In the genomic region with DNA sequence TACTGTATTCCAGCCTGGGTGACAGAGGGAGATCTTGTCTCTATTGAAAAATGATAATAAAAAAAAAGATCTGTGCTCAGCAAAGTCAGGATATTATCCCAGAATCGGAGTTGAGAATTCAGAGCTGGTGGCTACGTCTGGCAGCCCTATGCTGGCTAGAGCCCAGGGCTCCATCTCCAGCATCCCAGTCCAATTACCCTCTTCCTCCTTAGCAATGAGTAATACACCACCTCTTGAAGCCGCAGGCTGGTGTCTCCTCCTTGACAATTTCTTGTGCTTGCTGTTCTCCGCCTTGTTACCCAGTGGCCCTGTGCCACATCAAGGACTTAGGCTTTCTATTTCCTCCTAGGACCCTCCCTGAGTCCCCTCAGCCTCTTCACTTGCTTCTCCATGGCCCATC, we compare ENCODE assay signal across 25 cellular contexts.
"Had no signal": no experiment of that assay in that cellular context is flagged by ENCODE, and none has a peak within 500 bp of the region (broad histone marks: within the 10 kb centered on the region; RNA-seq: fewer than 3 reads in every experiment).

No MANE protein-coding gene starts in this region.

- H3K4me1 ChIP-seq: lower lobe of right lung, neural progenitor cell, pancreas, stomach had no signal

- H3K27me3 ChIP-seq: heart left ventricle, neural progenitor cell, pancreas, sigmoid colon, stomach had no signal

- H3K36me3 Mint-ChIP-seq: activated naive CD4-positive, alpha-beta T cell treated with anti-CD3 and anti-CD28 coated beads, Interleukin-2, amount 50 U/mL, for 72 hours; brain; mesothelial cell of epicardium; neural progenitor cell; WTC11 had no signal

- ATAC-seq: activated naive CD4-positive, alpha-beta T cell treated with anti-CD3 and anti-CD28 coated beads, Interleukin-2, amount 50 U/mL, for 72 hours; activated T-cell treated with anti-CD3 and anti-CD28 coated beads, Interleukin-2, amount 50 U/mL, for 4 hours; heart left ventricle; left cardiac atrium; pancreas; WTC11 had no signal

- H3K4me3 Mint-ChIP-seq: activated CD4-positive, alpha-beta memory T cell treated with anti-CD3 and anti-CD28 coated beads, Interleukin-2, amount 10 ng/mL, durations not matched to agents 7 days and 5 days; activated T-cell treated with anti-CD3 and anti-CD28 coated beads, Interleukin-2, amount 50 U/mL, for 4 hours; brain; central memory CD8-positive, alpha-beta T cell; mesothelial cell of epicardium; neural progenitor cell; WTC11 had no signal

- H3K4me3 ChIP-seq: heart left ventricle, lower lobe of right lung, neural progenitor cell, pancreas, sigmoid colon, stomach, thoracic aorta had no signal

- DNase-seq: activated CD4-positive, alpha-beta memory T cell treated with anti-CD3 and anti-CD28 coated beads, Interleukin-2, amount 10 ng/mL, durations not matched to agents 7 days and 5 days; activated CD4-positive, alpha-beta T cell treated with anti-CD3 and anti-CD28 coated beads for 4 hours; activated effector memory CD4-positive, alpha-beta T cell treated with Interleukin-2 at 50 U/mL for 16 hours; activated T-cell treated with anti-CD3 and anti-CD28 coated beads, Interleukin-2, amount 50 U/mL, for 4 hours; amygdala; cortex of kidney; effector CD4-positive, alpha-beta T cell; heart left ventricle; left cardiac atrium; lower lobe of right lung; pancreas; sigmoid colon; stimulated activated CD4-positive, alpha-beta T cell treated with anti-CD3 and anti-CD28 coated beads, Interleukin-1b, Interleukin-23, amount 100 ng/mL, for 48 hours; stomach; T-helper 2 cell had no signal

- H3K4me2 ChIP-seq: neural progenitor cell had no signal

- H3K27ac Mint-ChIP-seq: activated CD4-positive, alpha-beta memory T cell treated with anti-CD3 and anti-CD28 coated beads, Interleukin-2, amount 10 ng/mL, durations not matched to agents 7 days and 5 days; activated naive CD4-positive, alpha-beta T cell treated with anti-CD3 and anti-CD28 coated beads, Interleukin-2, amount 50 U/mL, for 72 hours; brain; mesothelial cell of epicardium; WTC11 had no signal

- FAIRE-seq: endothelial cell of umbilical vein, frontal cortex, pancreas, TTC549 had no signal

- H3K9me3 ChIP-seq: heart left ventricle, lower lobe of right lung, pancreas, sigmoid colon, stomach, thoracic aorta had no signal

- H3K36me3 ChIP-seq: heart left ventricle, lower lobe of right lung, neural progenitor cell, pancreas, sigmoid colon, stomach, thoracic aorta had no signal

- H2AFZ ChIP-seq: neural progenitor cell had no signal

- H3K4me1 Mint-ChIP-seq: activated CD4-positive, alpha-beta memory T cell treated with anti-CD3 and anti-CD28 coated beads, Interleukin-2, amount 10 ng/mL, durations not matched to agents 7 days and 5 days; central memory CD8-positive, alpha-beta T cell; WTC11 had no signal

- H3K27ac ChIP-seq: heart left ventricle, lower lobe of right lung, neural progenitor cell, pancreas, sigmoid colon, stomach, thoracic aorta had no signal

- H3K9ac ChIP-seq: neural progenitor cell had no signal

- H3K9me3 Mint-ChIP-seq: activated CD4-positive, alpha-beta memory T cell treated with anti-CD3 and anti-CD28 coated beads, Interleukin-2, amount 10 ng/mL, durations not matched to agents 7 days and 5 days; activated naive CD4-positive, alpha-beta T cell treated with anti-CD3 and anti-CD28 coated beads, Interleukin-2, amount 50 U/mL, for 72 hours; activated T-cell treated with anti-CD3 and anti-CD28 coated beads, Interleukin-2, amount 50 U/mL, for 4 hours; brain; central memory CD8-positive, alpha-beta T cell; mesothelial cell of epicardium; neural progenitor cell; WTC11 had no signal
